ENCODE assay signal across 3 cellular contexts in genomic region chr1:23238565-23238964, GRCh38.
TF ChIP-seq lines count a peak whose summit lies in the region.

No MANE protein-coding gene starts in this region.

TF ChIP-seq in GM23338, 12 proteins besides CTCF, POLR2A, EP300 and RAD21 (continues in another document):
- TF ChIP-seq, protein P1, sequence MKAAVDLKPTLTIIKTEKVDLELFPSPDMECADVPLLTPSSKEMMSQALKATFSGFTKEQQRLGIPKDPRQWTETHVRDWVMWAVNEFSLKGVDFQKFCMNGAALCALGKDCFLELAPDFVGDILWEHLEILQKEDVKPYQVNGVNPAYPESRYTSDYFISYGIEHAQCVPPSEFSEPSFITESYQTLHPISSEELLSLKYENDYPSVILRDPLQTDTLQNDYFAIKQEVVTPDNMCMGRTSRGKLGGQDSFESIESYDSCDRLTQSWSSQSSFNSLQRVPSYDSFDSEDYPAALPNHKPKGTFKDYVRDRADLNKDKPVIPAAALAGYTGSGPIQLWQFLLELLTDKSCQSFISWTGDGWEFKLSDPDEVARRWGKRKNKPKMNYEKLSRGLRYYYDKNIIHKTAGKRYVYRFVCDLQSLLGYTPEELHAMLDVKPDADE (IDR thresholded peaks at IDR 0.05) = no peak
- TF ChIP-seq POLR2AphosphoS5 (IDR thresholded peaks at IDR 0.05; ENCODE audit: low read depth) (no peak), EZH2phosphoT487 (IDR thresholded peaks at IDR 0.05; ENCODE audit: unreplicated experiment) (no peak), NANOG (IDR thresholded peaks at IDR 0.05; ENCODE audit: borderline replicate concordance) (no peak), EZH2 (IDR thresholded peaks at IDR 0.05; ENCODE audit: low read depth, unreplicated experiment) (no peak)

TF ChIP-seq in IMR-90, 13 proteins besides CTCF, POLR2A, EP300 and RAD21:
- TF ChIP-seq ELK1 (IDR thresholded peaks at IDR 0.05; ENCODE audit: borderline replicate concordance, low read depth, low read length) = no peak
- no peak for TF ChIP-seq MXI1 (IDR thresholded peaks at IDR 0.05; ENCODE audit: borderline replicate concordance, low read depth, low read length)
- TF ChIP-seq SMC3 (IDR thresholded peaks at IDR 0.05; ENCODE audit: low read depth, low read length) = no peak
- no peak for TF ChIP-seq FOS (IDR thresholded peaks at IDR 0.05; ENCODE audit: low read depth, low read length)
- no peak for TF ChIP-seq RFX5 (IDR thresholded peaks at IDR 0.05; ENCODE audit: low read depth, low read length)
- no peak for TF ChIP-seq NFE2L2 (IDR thresholded peaks at IDR 0.05; ENCODE audit: low read depth, low read length)
- no peak for TF ChIP-seq CEBPB (IDR thresholded peaks at IDR 0.05; ENCODE audit: low read depth, low read length)
- no peak for TF ChIP-seq CHD1 (IDR thresholded peaks at IDR 0.05; ENCODE audit: low read depth, low read length)
- TF ChIP-seq MAFK (IDR thresholded peaks at IDR 0.05; ENCODE audit: low read depth, low read length) = no peak
- no peak for TF ChIP-seq MAZ (IDR thresholded peaks at IDR 0.05; ENCODE audit: borderline replicate concordance, low read depth, low read length)
- no peak for TF ChIP-seq RCOR1 (IDR thresholded peaks at IDR 0.05; ENCODE audit: insufficient replicate concordance, low read length)
- no peak for TF ChIP-seq USF2 (IDR thresholded peaks at IDR 0.05; ENCODE audit: low read depth, low read length)
- no peak for TF ChIP-seq BHLHE40 (IDR thresholded peaks at IDR 0.05; ENCODE audit: low read depth, low read length)

TF ChIP-seq in H1, 55 proteins besides CTCF, POLR2A, EP300 and RAD21:
- TF ChIP-seq MAX (IDR thresholded peaks at IDR 0.05) = no peak
- no peak for TF ChIP-seq CHD2 (IDR thresholded peaks at IDR 0.05; ENCODE audit: low read length)
- no peak for TF ChIP-seq GTF2F1 (IDR thresholded peaks at IDR 0.05; ENCODE audit: borderline replicate concordance, low read depth, low read length)
TF ChIP-seq in H1: peak in this region for 0.
